Comparison of ENCODE assay signal across 28 cellular contexts in the genomic region with DNA sequence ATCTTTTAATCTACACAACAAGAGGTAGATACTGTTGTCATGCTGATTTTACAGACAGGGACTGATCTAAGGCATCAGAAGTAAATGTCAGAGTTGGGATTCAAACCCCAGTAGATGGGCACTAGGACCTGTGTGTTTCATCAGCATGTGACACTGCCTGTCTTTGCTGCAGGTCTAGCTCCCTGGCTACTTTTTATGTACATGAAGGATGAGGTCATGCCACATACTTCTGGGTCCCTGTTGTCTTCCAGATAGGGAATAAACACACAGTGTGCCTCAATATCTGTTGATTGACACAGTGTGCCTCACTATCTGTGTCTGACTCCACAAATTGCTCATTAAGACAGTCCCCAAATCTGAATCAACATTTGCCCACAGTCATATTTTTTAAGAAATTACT.
"Had no signal": no experiment of that assay in that cellular context is flagged by ENCODE, and none has a peak within 500 bp of the region (broad histone marks: within the 10 kb centered on the region; RNA-seq: fewer than 3 reads in every experiment).

No MANE protein-coding gene starts in this region.

- DNase-seq: activated CD4-positive, alpha-beta T cell treated with anti-CD3 and anti-CD28 coated beads for 1 hour; activated CD4-positive, alpha-beta T cell treated with anti-CD3 and anti-CD28 coated beads, Interleukin-2, amount 50 U/mL, for 1 hour; activated CD8-positive, alpha-beta T cell treated with anti-CD3 and anti-CD28 coated beads for 36 hours; activated naive CD8-positive, alpha-beta T cell treated with anti-CD3 and anti-CD28 coated beads, Interleukin-2, amount 50 U/mL, for 24 hours; activated T-cell treated with anti-CD3 and anti-CD28 coated beads, Interleukin-2, amount 50 U/mL, for 4 hours; amygdala; dermis blood vessel endothelial cell; effector CD4-positive, alpha-beta T cell; hippocampal formation; naive thymus-derived CD8-positive, alpha-beta T cell; nucleus accumbens; pancreas; psoas muscle; stimulated activated CD4-positive, alpha-beta T cell treated with anti-CD3 and anti-CD28 coated beads, Interleukin-1b, Interleukin-23, amount 100 ng/mL, for 48 hours; stimulated activated CD4-positive, alpha-beta T cell treated with anti-CD3 and anti-CD28 coated beads, Interleukin-4, amount 100 ng/mL, for 4 hours; stimulated activated CD8-positive, alpha-beta memory T cell treated with anti-CD3 and anti-CD28 coated beads, Interleukin-4, amount 100 ng/mL, for 48 hours; stomach; SW 1271; T-helper 9 cell; thyroid gland; upper lobe of left lung had no signal

- H3K27me3 ChIP-seq: gastroesophageal sphincter, pancreas, stomach, thyroid gland, upper lobe of left lung, vagina had no signal

- H3K36me3 ChIP-seq: gastroesophageal sphincter, pancreas, stomach, thyroid gland, upper lobe of left lung, vagina had no signal

- ATAC-seq: activated CD8-positive, alpha-beta T cell treated with anti-CD3 and anti-CD28 coated beads for 36 hours; activated naive CD8-positive, alpha-beta T cell treated with anti-CD3 and anti-CD28 coated beads, Interleukin-2, amount 50 U/mL, for 24 hours; activated T-cell treated with anti-CD3 and anti-CD28 coated beads, Interleukin-2, amount 50 U/mL, for 4 hours; activated T-helper 17 cell treated with anti-CD3 and anti-CD28 coated beads, Interleukin-2, amount 50 U/mL, for 72 hours; gastroesophageal sphincter; naive thymus-derived CD8-positive, alpha-beta T cell; pancreas; psoas muscle; stimulated activated memory B cell treated with anti-CD40 and anti-IgM and Interleukin-4, amounts not matched to agents 10 μg/mL and 1 μg/mL and 100 μg/mL, for 72 hours had no signal

- H3K9me3 ChIP-seq: pancreas, thyroid gland, vagina had no signal

- H3K4me1 ChIP-seq: gastroesophageal sphincter, pancreas, psoas muscle, stomach, thyroid gland, upper lobe of left lung, vagina had no signal

- FAIRE-seq: colon, keratinocyte, pancreas had no signal

- H3K4me2 ChIP-seq: smooth muscle cell had no signal

- H3K4me3 ChIP-seq: gastroesophageal sphincter, pancreas, psoas muscle, smooth muscle cell, stomach, thyroid gland, upper lobe of left lung, vagina had no signal

- H3K27ac ChIP-seq: gastroesophageal sphincter, pancreas, psoas muscle, stomach, thyroid gland, upper lobe of left lung, vagina had no signal
